ENCODE assay signal across 2 cellular contexts in the genomic region with DNA sequence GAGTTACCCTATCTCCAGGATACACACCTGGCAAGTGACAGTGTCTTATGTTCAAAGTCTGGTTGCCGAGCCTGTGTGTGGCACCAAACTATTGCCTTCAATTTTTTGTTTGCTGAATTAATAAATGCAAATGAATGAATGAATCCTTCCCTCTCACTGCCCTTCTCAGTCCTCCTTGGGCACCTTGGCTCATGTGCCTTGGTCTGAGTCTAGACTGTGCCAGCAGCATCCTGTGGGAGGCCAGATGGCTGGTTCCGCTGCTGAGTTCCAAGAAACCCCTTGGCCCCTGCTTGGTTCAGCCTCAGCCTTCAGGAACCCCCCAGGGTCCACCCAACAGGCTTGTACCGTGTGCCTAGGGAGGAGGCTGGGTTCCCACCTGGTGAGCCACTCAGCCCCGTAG.
TF ChIP-seq lines count a peak whose summit lies in the region.

No MANE protein-coding gene starts in this region.

TF ChIP-seq in A549, 52 proteins besides CTCF, POLR2A, EP300 and RAD21:
- TF ChIP-seq RARB (CRISPR knock-in tag; IDR thresholded peaks at IDR 0.05): no peak

TF ChIP-seq in HCT116, 20 proteins besides CTCF, POLR2A, EP300 and RAD21:
- TF ChIP-seq, protein P1, sequence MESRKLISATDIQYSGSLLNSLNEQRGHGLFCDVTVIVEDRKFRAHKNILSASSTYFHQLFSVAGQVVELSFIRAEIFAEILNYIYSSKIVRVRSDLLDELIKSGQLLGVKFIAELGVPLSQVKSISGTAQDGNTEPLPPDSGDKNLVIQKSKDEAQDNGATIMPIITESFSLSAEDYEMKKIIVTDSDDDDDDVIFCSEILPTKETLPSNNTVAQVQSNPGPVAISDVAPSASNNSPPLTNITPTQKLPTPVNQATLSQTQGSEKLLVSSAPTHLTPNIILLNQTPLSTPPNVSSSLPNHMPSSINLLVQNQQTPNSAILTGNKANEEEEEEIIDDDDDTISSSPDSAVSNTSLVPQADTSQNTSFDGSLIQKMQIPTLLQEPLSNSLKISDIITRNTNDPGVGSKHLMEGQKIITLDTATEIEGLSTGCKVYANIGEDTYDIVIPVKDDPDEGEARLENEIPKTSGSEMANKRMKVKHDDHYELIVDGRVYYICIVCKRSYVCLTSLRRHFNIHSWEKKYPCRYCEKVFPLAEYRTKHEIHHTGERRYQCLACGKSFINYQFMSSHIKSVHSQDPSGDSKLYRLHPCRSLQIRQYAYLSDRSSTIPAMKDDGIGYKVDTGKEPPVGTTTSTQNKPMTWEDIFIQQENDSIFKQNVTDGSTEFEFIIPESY (IDR thresholded peaks at IDR 0.05; ENCODE audit: extremely low read depth, insufficient replicate concordance, low read length): no peak
- no peak for TF ChIP-seq CEBPB (IDR thresholded peaks at IDR 0.05; ENCODE audit: low read depth)
- no peak for TF ChIP-seq TCF7L2 (IDR thresholded peaks at IDR 0.05; ENCODE audit: borderline replicate concordance, extremely low read depth, insufficient read depth, insufficient read length)
- TF ChIP-seq ELF1 (IDR thresholded peaks at IDR 0.05; ENCODE audit: borderline replicate concordance, low read depth): no peak
- no peak for TF ChIP-seq JUND (IDR thresholded peaks at IDR 0.05)
- TF ChIP-seq, protein P2, sequence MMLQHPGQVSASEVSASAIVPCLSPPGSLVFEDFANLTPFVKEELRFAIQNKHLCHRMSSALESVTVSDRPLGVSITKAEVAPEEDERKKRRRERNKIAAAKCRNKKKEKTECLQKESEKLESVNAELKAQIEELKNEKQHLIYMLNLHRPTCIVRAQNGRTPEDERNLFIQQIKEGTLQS (IDR thresholded peaks at IDR 0.05): no peak
- no peak for TF ChIP-seq FOSL1 (IDR thresholded peaks at IDR 0.05; ENCODE audit: low read depth)
